1 cellular context compared by ENCODE assay signal in genomic region chr20:41358717-41359116, GRCh38.
TF ChIP-seq lines count a peak whose summit lies in the region.

No MANE protein-coding gene starts in this region.

TF ChIP-seq in liver, 16 proteins besides CTCF, POLR2A, EP300 and RAD21 (continued from another document):
- TF ChIP-seq MAX (IDR thresholded peaks at IDR 0.05) (no peak), YY1 (IDR thresholded peaks at IDR 0.05) (no peak), JUND (IDR thresholded peaks at IDR 0.05) (no peak), NR2F2 (IDR thresholded peaks at IDR 0.05) (no peak), TAF1 (conservative IDR thresholded peaks at IDR 0.05) (no peak)
